Comparison of ENCODE assay signal across 8 cellular contexts in the genomic region with DNA sequence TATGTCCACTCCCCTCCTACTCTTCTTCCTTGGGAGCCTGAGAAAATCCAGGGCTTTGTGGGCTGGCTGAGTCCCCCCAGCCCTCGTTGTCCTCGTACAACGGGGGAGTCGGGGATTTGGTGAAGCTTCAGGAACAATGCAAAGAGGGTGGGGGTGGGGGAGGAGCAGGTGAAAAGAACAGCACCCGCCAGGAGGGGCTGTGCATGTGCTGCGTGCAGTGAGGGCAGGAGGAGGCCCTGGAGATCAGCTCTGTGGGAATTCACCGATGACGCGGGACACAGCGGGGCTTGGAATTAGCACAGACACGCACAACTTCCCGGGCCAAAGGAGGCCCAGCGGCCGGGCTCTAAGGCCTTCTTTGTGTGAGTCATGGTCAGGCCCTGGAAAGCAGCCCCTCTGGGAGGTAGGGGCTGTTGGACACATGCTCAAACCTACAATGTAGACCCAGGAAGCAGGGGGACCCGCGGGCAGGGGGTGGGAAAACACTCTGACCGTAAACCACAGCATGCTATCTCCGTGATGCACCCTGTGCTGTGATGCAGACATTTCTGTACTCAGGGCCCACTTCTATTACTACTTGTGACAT. TPM values are rescaled to one million over a fixed set of nuclear protein-coding genes. Genes with fewer than 3 reads are reported as not detected.
A peak's percentile ranks its signal among the peaks of the same experiment; 100 is the strongest.
DNase-seq lines count a peak whose midpoint lies in the region; ATAC-seq and TF ChIP-seq lines count a peak whose summit lies in the region.
"Had no signal": no experiment of that assay in that cellular context is flagged by ENCODE, and none has a peak within 500 bp of the region (broad histone marks: within the 10 kb centered on the region; RNA-seq: fewer than 3 reads in every experiment).

No MANE protein-coding gene starts in this region.

- 25% methylated on average over 18 of the region's 18 CpGs for WGBS in ectodermal cell, 2 experiments

- ATAC-seq in HG03025 (IDR thresholded peaks at IDR 0.05; ENCODE audit: low FRiP score, unreplicated experiment), result no peak

- H3K9me3 ChIP-seq in ectodermal cell (ENCODE audit: control insufficient read depth, low read length) (no peaks in the 10 kb centered on the region), Peyer's patch (no peaks in the 10 kb centered on the region)

- peaks cover 9% of the 10 kb centered on the region for H3K36me3 ChIP-seq in ectodermal cell (ENCODE audit: control insufficient read depth, insufficient read depth, low read length)
- H3K36me3 ChIP-seq in Peyer's patch, result peaks cover 0 to 69% (median 0%) of the 10 kb centered on the region in 3 donors

- H3K4me3 ChIP-seq in ectodermal cell (ENCODE audit: insufficient read depth, low read depth, low read length) (no peak overlapping the region), Peyer's patch (no peak overlapping the region)

- H3K27ac ChIP-seq in ectodermal cell (ENCODE audit: insufficient read depth, low read depth, low read length, poor library complexity, severe bottlenecking) (peak overlapping the region; percentile 97), temporal lobe (ENCODE audit: low read depth, low read length) (peak overlapping the region; percentile 99), Peyer's patch (no peak overlapping the region)

- H3K4me1 ChIP-seq in ectodermal cell (ENCODE audit: control insufficient read depth, insufficient read depth, low read length) (peaks cover 41% of the 10 kb centered on the region), Peyer's patch (no peaks in the 10 kb centered on the region)

- no peak for TF ChIP-seq CTCF in Peyer's patch (IDR thresholded peaks at IDR 0.05)

- TF ChIP-seq POLR2A in Peyer's patch (IDR thresholded peaks at IDR 0.05), result no peak

- DNase-seq in LHCN-M2 (ENCODE audit: low read depth) (peak; percentile 12), islet precursor cell (peak; percentile 87), Peyer's patch (no peak)
- no peak for DNase-seq in stimulated activated CD4-positive, alpha-beta T cell treated with anti-CD3 and anti-CD28 coated beads, Interleukin-1b, Interleukin-23, amount 100 ng/mL, for 48 hours
- DNase-seq: NCI-H774 had no signal

- H3K27me3 ChIP-seq in ectodermal cell (ENCODE audit: control insufficient read depth, insufficient read depth, low read length, poor library complexity, severe bottlenecking) (no peaks in the 10 kb centered on the region), Peyer's patch (no peaks in the 10 kb centered on the region)

RNA-seq across cellular contexts. Expression of gene RBM19, which starts 32.8 kb away (rescaled TPM):
- 18.4 and 26.3 TPM in 2 replicates for total RNA-seq in LHCN-M2 (2014; rRNA removed)
- 15.2 TPM for polyA plus RNA-seq in LHCN-M2 (2012)
- polyA plus RNA-seq in ectodermal cell (2013, experiment 1 of 4), result 38.1 TPM
- 33.7 TPM for polyA plus RNA-seq in ectodermal cell (2013, experiment 2 of 4)
- polyA plus RNA-seq in ectodermal cell (2013, experiment 3 of 4), result 23.6 TPM
- 28.3 TPM for polyA plus RNA-seq in ectodermal cell (2013, experiment 4 of 4)
- 18.9 TPM for total RNA-seq in temporal lobe
- total RNA-seq in Peyer's patch, result 100 to 1,000 TPM in 1 of 4 donors, 10 to 100 TPM in 3; 20.7 to 178 (median 48.0) TPM

Comparison
In these comparisons a context has a peak if more than half of its experiments do, and no peak if none do; other contexts are left out.
1. DNase-seq: peak in LHCN-M2 (single experiment) and islet precursor cell (single experiment); none in Peyer's patch (0 of 3) and stimulated activated CD4-positive, alpha-beta T cell treated with anti-CD3 and anti-CD28 coated beads, Interleukin-1b, Interleukin-23, amount 100 ng/mL, for 48 hours (single experiment).
2. H3K27ac ChIP-seq: peak in ectodermal cell (single experiment) and temporal lobe (single experiment); none in Peyer's patch (0 of 4).